Comparison of ENCODE assay signal across 19 cellular contexts in the genomic region with DNA sequence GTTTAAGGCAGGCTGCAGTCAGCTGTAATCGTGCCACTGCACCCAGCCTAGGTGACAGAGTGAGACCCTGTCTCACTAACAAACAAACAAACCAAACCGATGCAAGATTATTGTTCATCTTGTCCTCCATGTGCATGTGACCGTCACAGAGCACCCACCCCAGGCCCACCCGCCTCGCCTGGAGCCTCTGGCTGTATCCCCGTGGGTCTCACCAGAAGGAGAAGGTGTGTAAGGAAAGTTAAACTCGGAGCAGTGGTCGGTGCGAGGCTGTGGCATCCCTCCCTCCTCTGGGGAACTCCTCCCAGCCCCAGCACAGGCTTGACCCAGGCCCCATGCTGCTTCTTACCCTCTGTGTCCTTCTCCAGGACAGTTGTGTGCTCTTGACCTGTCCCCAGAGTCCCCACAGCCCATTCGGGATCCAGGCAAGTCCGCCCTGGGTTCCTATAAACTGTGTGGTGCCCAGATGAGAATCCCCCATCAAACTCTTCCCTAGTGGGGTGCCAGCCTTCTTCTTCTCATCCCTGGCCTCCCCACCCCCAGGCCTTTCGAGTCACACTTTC.
A peak's percentile ranks its signal among the peaks of the same experiment; 100 is the strongest.
DNase-seq lines count a peak whose midpoint lies in the region; ATAC-seq, FAIRE-seq and TF ChIP-seq lines count a peak whose summit lies in the region.
"Had no signal": no experiment of that assay in that cellular context is flagged by ENCODE, and none has a peak within 500 bp of the region (broad histone marks: within the 10 kb centered on the region; RNA-seq: fewer than 3 reads in every experiment).

No MANE protein-coding gene starts in this region.

- H3K4me3 ChIP-seq in neuronal stem cell (ENCODE audit: low read length in 2 of 2) (no peak overlapping the region), upper lobe of right lung (no peak overlapping the region)
- H3K4me3 ChIP-seq: BLaER1, GM12878, GM23248, HAP-1 had no signal

- no CpG with 5 or more reads among the region's 12 CpGs for WGBS in neuronal stem cell (ENCODE audit: extremely low coverage in 2 of 2, insufficient read length in 2 of 2, insufficient replicate concordance in 1 of 2), 2 donors

- H3K36me3 ChIP-seq in neuronal stem cell (replicated peaks in 1 of 2; ENCODE audit: control insufficient read depth in 2 of 2, insufficient read depth in 2 of 2, low read length in 2 of 2) (no peaks in the 10 kb centered on the region), upper lobe of right lung (no peaks in the 10 kb centered on the region)
- H3K36me3 ChIP-seq: BLaER1, HAP-1 had no signal

- H3K4ac ChIP-seq in neuronal stem cell (ENCODE audit: low read length), result no peak overlapping the region

- peak overlapping the region; percentile 48 for H2AK5ac ChIP-seq in neuronal stem cell (ENCODE audit: low read depth, low read length)

- no peaks in the 10 kb centered on the region for H3K4me1 ChIP-seq in neuronal stem cell (ENCODE audit: control insufficient read depth in 2 of 2, insufficient read depth in 1 of 2, low read depth in 1 of 2, low read length in 2 of 2)
- H3K4me1 ChIP-seq in upper lobe of right lung, result no peaks in the 10 kb centered on the region
- H3K4me1 ChIP-seq: BLaER1, HAP-1 had no signal

- peak overlapping the region; percentile 51 for H3K23ac ChIP-seq in neuronal stem cell (ENCODE audit: low read depth, low read length, poor library complexity)

- no peak overlapping the region for H2BK120ac ChIP-seq in neuronal stem cell (ENCODE audit: low read depth, low read length)

- no peak overlapping the region for H3K27ac ChIP-seq in neuronal stem cell (replicated peaks; ENCODE audit: low read length)
- no peak overlapping the region for H3K27ac ChIP-seq in upper lobe of right lung
- H3K27ac ChIP-seq: BLaER1, GM23248 had no signal

- H2BK5ac ChIP-seq in neuronal stem cell (ENCODE audit: low read length), result no peak overlapping the region

- no peak for TF ChIP-seq POLR2A in GM12892 (IDR thresholded peaks at IDR 0.05; ENCODE audit: low read depth, low read length)

- no peak overlapping the region for H2BK12ac ChIP-seq in neuronal stem cell (ENCODE audit: low read length)

- H3K18ac ChIP-seq in neuronal stem cell (ENCODE audit: low read length), result peak overlapping the region; percentile 19

- no peak for FAIRE-seq in GM12892 (lab: Jason Lieb, UNC)
- FAIRE-seq: GM12878, GM19239 had no signal

- no peak overlapping the region for H3K14ac ChIP-seq in neuronal stem cell (ENCODE audit: low read length)

- H3K79me1 ChIP-seq in neuronal stem cell (ENCODE audit: low read depth, low read length), result no peaks in the 10 kb centered on the region

- DNase-seq in activated effector memory CD4-positive, alpha-beta T cell treated with anti-CD3 and anti-CD28 coated beads, Interleukin-2, amount 50 U/mL, for 16 hours, result peak; percentile 44
- no peak for DNase-seq in activated effector memory CD4-positive, alpha-beta T cell treated with Interleukin-2 at 50 U/mL for 16 hours
- peak; percentile 34 for DNase-seq in ecto neural progenitor cell (ENCODE audit: low spot score)
- no peak for DNase-seq in neuronal stem cell (ENCODE audit: low spot score)
- no peak for DNase-seq in upper lobe of right lung
- no peak for DNase-seq in retina
- no peak for DNase-seq in activated naive CD4-positive, alpha-beta T cell treated with anti-CD3 and anti-CD28 coated beads, Interleukin-2, amount 50 U/mL, for 16 hours
- DNase-seq in GM12892 (ENCODE audit: insufficient read length), result no peak
- DNase-seq: 8988T; Calu3; CD4-positive, alpha-beta memory T cell; DMS53; DND-41; EL; GM23248 had no signal

- TF ChIP-seq CTCF in upper lobe of right lung (IDR thresholded peaks at IDR 0.05), result no peak

- H3K9ac ChIP-seq in neuronal stem cell (ENCODE audit: low read depth, low read length, poor library complexity), result no peak overlapping the region
- H3K9ac ChIP-seq: BLaER1, GM23248 had no signal

- no peak overlapping the region for H2BK15ac ChIP-seq in neuronal stem cell (ENCODE audit: low read length)

- H3K9me3 ChIP-seq in neuronal stem cell (replicated peaks in 1 of 2; ENCODE audit: control insufficient read depth in 2 of 2, insufficient read depth in 1 of 2, low read depth in 1 of 2, low read length in 2 of 2) (peaks cover 0 to 2% of the 10 kb centered on the region in 2 donors), upper lobe of right lung (no peaks in the 10 kb centered on the region)
- H3K9me3 ChIP-seq: BLaER1, HAP-1 had no signal

- intact Hi-C loops in upper lobe of right lung (cut with DNase I), result no loop called here

- H2AFZ ChIP-seq in neuronal stem cell (ENCODE audit: low read length), result no peak overlapping the region
- H2AFZ ChIP-seq: GM23248 had no signal

- ATAC-seq in upper lobe of right lung, result peak; percentile 13
- ATAC-seq: GM12878 had no signal

- no peaks in the 10 kb centered on the region for H3K27me3 ChIP-seq in neuronal stem cell (ENCODE audit: control insufficient read depth in 3 of 3, insufficient read depth in 3 of 3, low read depth in 1 of 3, low read length in 3 of 3)
- no peaks in the 10 kb centered on the region for H3K27me3 ChIP-seq in upper lobe of right lung
- H3K27me3 ChIP-seq: BLaER1 had no signal

- no peak overlapping the region for H4K91ac ChIP-seq in neuronal stem cell (ENCODE audit: low read depth, low read length, poor library complexity)

- H4K8ac ChIP-seq in neuronal stem cell (ENCODE audit: low read depth, low read length), result no peak overlapping the region

- no peak overlapping the region for H3K4me2 ChIP-seq in neuronal stem cell (ENCODE audit: insufficient read depth, low read length, poor library complexity, severe bottlenecking)
- H3K4me2 ChIP-seq: BLaER1 had no signal

Comparison
In these comparisons a context has a peak if more than half of its experiments do, and no peak if none do; other contexts are left out.
1. DNase-seq: peak in activated effector memory CD4-positive, alpha-beta T cell treated with anti-CD3 and anti-CD28 coated beads, Interleukin-2, amount 50 U/mL, for 16 hours (single experiment) and ecto neural progenitor cell (single experiment); none in activated effector memory CD4-positive, alpha-beta T cell treated with Interleukin-2 at 50 U/mL for 16 hours (single experiment), neuronal stem cell (single experiment), upper lobe of right lung (single experiment), retina (single experiment), activated naive CD4-positive, alpha-beta T cell treated with anti-CD3 and anti-CD28 coated beads, Interleukin-2, amount 50 U/mL, for 16 hours (single experiment) and GM12892 (single experiment).